ENCODE assay signal across 8 cellular contexts in the genomic region with DNA sequence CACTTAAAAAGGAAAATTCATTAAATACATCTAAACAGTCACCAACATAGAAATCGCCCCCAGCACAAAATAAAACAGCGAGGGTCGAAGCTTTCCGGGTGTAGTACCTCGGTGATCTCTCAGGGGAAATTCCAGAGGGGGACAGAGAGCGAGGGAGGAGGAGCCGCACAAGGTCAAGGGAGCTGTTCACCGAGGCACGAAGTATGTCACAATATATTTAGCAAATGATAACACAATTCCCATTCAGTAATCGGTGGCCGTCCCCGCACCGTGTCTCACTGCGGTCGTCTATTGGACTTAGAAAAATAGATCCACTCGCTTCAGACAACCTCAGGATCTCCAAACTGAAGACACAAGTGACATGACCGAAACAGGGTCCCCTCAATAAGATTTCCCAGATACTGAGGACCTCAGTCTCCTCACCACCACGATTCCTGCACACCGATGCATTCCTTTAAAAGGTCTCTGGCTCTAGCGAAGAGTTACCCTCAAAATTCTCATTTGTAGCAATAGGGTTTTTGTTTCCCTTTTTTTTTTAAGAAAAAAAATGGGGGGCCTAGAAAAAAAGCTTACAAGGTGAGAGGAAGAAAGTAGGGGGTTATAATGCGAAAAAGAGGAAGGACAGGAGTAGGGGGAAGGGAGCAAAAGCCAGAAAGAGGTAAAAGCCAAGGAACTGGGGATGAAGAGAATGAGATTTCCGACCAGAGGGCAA. TPM values are rescaled to one million over a fixed set of nuclear protein-coding genes. Genes with fewer than 3 reads are reported as not detected.
DNase-seq lines count a peak whose midpoint lies in the region; ATAC-seq and TF ChIP-seq lines count a peak whose summit lies in the region.

No MANE protein-coding gene starts in this region.

- H3K27me3 ChIP-seq in ovary = no peaks in the 10 kb centered on the region

- H3K4me3 ChIP-seq in ovary = peak overlapping the region; percentile 77

- no peak for ATAC-seq in activated naive CD4-positive, alpha-beta T cell treated with anti-CD3 and anti-CD28 coated beads, Interleukin-2, amount 50 U/mL, for 72 hours
- ATAC-seq in left cardiac atrium (peak in 1 of 2 donors; percentile 14), GM19463 (IDR thresholded peaks at IDR 0.05; ENCODE audit: unreplicated experiment) (no peak)

- H3K9me3 ChIP-seq in ovary = no peaks in the 10 kb centered on the region

- H3K36me3 ChIP-seq in ovary = no peaks in the 10 kb centered on the region

- peak overlapping the region; percentile 71 to 90 for H3K27ac Mint-ChIP-seq in activated naive CD4-positive, alpha-beta T cell treated with anti-CD3 and anti-CD28 coated beads, Interleukin-2, amount 50 U/mL, for 72 hours

- 16 to 24% (median 23%) methylated on average over 22 of the region's 22 CpGs for WGBS in ovary, 3 donors

- peaks cover 0 to 5% of the 10 kb centered on the region in 2 donors for H3K36me3 Mint-ChIP-seq in activated naive CD4-positive, alpha-beta T cell treated with anti-CD3 and anti-CD28 coated beads, Interleukin-2, amount 50 U/mL, for 72 hours

- TF ChIP-seq POLR2A in ovary (IDR thresholded peaks at IDR 0.05) = no peak

- intact Hi-C loops in left cardiac atrium (cut with DNase I) (loop anchor here (5.0 to 10.0 kb wide), 2 partner anchors 93 to 145 kb away; no protein-coding TSS in a partner anchor), ovary (cut with DNase I) (loop anchor here in 3 of 4 donors (10.0 kb wide), 3 partner anchors 125 to 145 kb away; no protein-coding TSS in a partner anchor)

- peaks cover 3% of the 10 kb centered on the region for H3K4me1 ChIP-seq in ovary (ENCODE audit: insufficient read depth)

- no peak for TF ChIP-seq EP300 in ovary (IDR thresholded peaks at IDR 0.05)

- DNase-seq in NCI-H2029 (lab: John Stamatoyannopoulos, UW) = peak; percentile 23
- DNase-seq in NCI-H2029 treated with DMSO at 0.1 percent for 48 hours (lab: John Stamatoyannopoulos, UW) = no peak
- DNase-seq in NCI-H128 (lab: John Stamatoyannopoulos, UW; ENCODE audit: unreplicated experiment) = peak; percentile 6
- DNase-seq in activated naive CD4-positive, alpha-beta T cell treated with anti-CD3 and anti-CD28 coated beads, Interleukin-2, amount 50 U/mL, for 72 hours (ENCODE audit: low spot score in 2 of 2) = no peak
- DNase-seq in left cardiac atrium = peak; percentile 36
- peak in 2 of 5 donors; percentile 18 for DNase-seq in ovary
- DNase-seq in NCI-H1436 (lab: John Stamatoyannopoulos, UW) = no peak

- H3K27ac ChIP-seq in ovary = peak overlapping the region; percentile 81 to 94

- no peaks in the 10 kb centered on the region for H3K9me3 Mint-ChIP-seq in activated naive CD4-positive, alpha-beta T cell treated with anti-CD3 and anti-CD28 coated beads, Interleukin-2, amount 50 U/mL, for 72 hours

- no peak for TF ChIP-seq CTCF in ovary (IDR thresholded peaks at IDR 0.05)

RNA-seq across cellular contexts. Expression of gene LPGAT1, which starts 1.1 kb away (rescaled TPM):
- 10 to 100 TPM; 14.1 to 16.6 TPM for total RNA-seq in activated naive CD4-positive, alpha-beta T cell treated with anti-CD3 and anti-CD28 coated beads, Interleukin-2, amount 50 U/mL, for 72 hours
- total RNA-seq in left cardiac atrium (10 to 100 TPM; 37.4 to 45.9 TPM), ovary (10 to 100 TPM; 19.8 to 32.7 (median 30.7) TPM)
- polyA plus RNA-seq in ovary = 10 to 100 TPM in 1 of 2 donors, 1 to 10 TPM in 1; 6.3 to 12.8 TPM

Comparison
In these comparisons a context has a peak if more than half of its experiments do, and no peak if none do; other contexts are left out.
1. DNase-seq: peak in NCI-H2029 (single experiment), NCI-H128 (single experiment) and left cardiac atrium (single experiment); none in NCI-H2029 treated with DMSO at 0.1 percent for 48 hours (single experiment), activated naive CD4-positive, alpha-beta T cell treated with anti-CD3 and anti-CD28 coated beads, Interleukin-2, amount 50 U/mL, for 72 hours (0 of 2) and NCI-H1436 (single experiment).